10 cellular contexts compared by ENCODE assay signal in genomic region chr14:25048170-25049126, GRCh38. TPM values are rescaled to one million over a fixed set of nuclear protein-coding genes. Genes with fewer than 3 reads are reported as not detected.
A peak's percentile ranks its signal among the peaks of the same experiment; 100 is the strongest.
DNase-seq lines count a peak whose midpoint lies in the region; ATAC-seq and TF ChIP-seq lines count a peak whose summit lies in the region.
"Had no signal": no experiment of that assay in that cellular context is flagged by ENCODE, and none has a peak within 500 bp of the region (broad histone marks: within the 10 kb centered on the region; RNA-seq: fewer than 3 reads in every experiment).

No MANE protein-coding gene starts in this region.

- H3K27ac ChIP-seq in foreskin keratinocyte (no peak overlapping the region), neural progenitor cell (no peak overlapping the region), trophoblast cell (ENCODE audit: low read depth, low read length) (no peak overlapping the region)

- H3K4me3 ChIP-seq in neural progenitor cell (peak overlapping the region; percentile 71), trophoblast cell (ENCODE audit: low read depth, low read length) (no peak overlapping the region)

- H2AK5ac ChIP-seq in trophoblast cell (ENCODE audit: low read length) = no peak overlapping the region

- H3K9ac ChIP-seq in neural progenitor cell (no peak overlapping the region), trophoblast cell (ENCODE audit: low read length) (no peak overlapping the region)

- H3K27me3 Mint-ChIP-seq in T-helper 17 cell (peaks cover 80% of the 10 kb centered on the region), neural progenitor cell (ENCODE audit: insufficient read depth, low read depth) (peaks cover 15% of the 10 kb centered on the region)

- H3K4me1 Mint-ChIP-seq in T-helper 17 cell (peaks cover 7% of the 10 kb centered on the region), neural progenitor cell (peaks cover 10% of the 10 kb centered on the region)

- H3K4me1 ChIP-seq in foreskin keratinocyte = peaks cover 10% of the 10 kb centered on the region
- peaks cover 5% of the 10 kb centered on the region for H3K4me1 ChIP-seq in neural progenitor cell
- H3K4me1 ChIP-seq in trophoblast cell (ENCODE audit: control insufficient read depth in 1 of 2, insufficient read depth in 2 of 2, low read length in 2 of 2) = peaks cover 5 to 8% of the 10 kb centered on the region in 2 experiments

- H3K79me2 ChIP-seq in neural progenitor cell (ENCODE audit: low read depth) (no peaks in the 10 kb centered on the region), trophoblast cell (ENCODE audit: control insufficient read depth, insufficient read depth, low read length, poor library complexity) (no peaks in the 10 kb centered on the region)

- DNase-seq in AG20443 (ENCODE audit: low spot score) (peak; percentile 83), T-helper 17 cell (no peak), foreskin keratinocyte (peak in 1 of 2 donors; percentile 67), neural progenitor cell (ENCODE audit: low spot score) (no peak), trophoblast cell (no peak), left lobe of liver (ENCODE audit: low spot score) (no peak)
- no peak for DNase-seq in effector CD8-positive, alpha-beta T cell (lab: John Stamatoyannopoulos, UW)
- DNase-seq: activated CD4-positive, alpha-beta T cell treated with anti-CD3 and anti-CD28 coated beads, Interleukin-2, amount 50 U/mL, for 4 hours; DND-41 had no signal

- H4K12ac ChIP-seq in trophoblast cell (ENCODE audit: low read depth, low read length) = no peak overlapping the region

- no peaks in the 10 kb centered on the region for H3K9me3 Mint-ChIP-seq in neural progenitor cell

- H2BK120ac ChIP-seq in trophoblast cell (ENCODE audit: insufficient read depth, low read length, poor library complexity) = no peak overlapping the region

- peak overlapping the region; percentile 93 for H3K4me2 ChIP-seq in neural progenitor cell
- no peak overlapping the region for H3K4me2 ChIP-seq in trophoblast cell (ENCODE audit: low read length)

- H4K91ac ChIP-seq in trophoblast cell (ENCODE audit: low read depth, low read length) = no peak overlapping the region

- H3K27me3 ChIP-seq in foreskin keratinocyte (peaks cover 62% of the 10 kb centered on the region), neural progenitor cell (peaks cover 70% of the 10 kb centered on the region), trophoblast cell (ENCODE audit: insufficient read depth, low read length) (peaks cover 39% of the 10 kb centered on the region)

- H4K8ac ChIP-seq in trophoblast cell (ENCODE audit: low read depth, low read length) = no peak overlapping the region

- H3K14ac ChIP-seq in trophoblast cell (ENCODE audit: low read length) = no peak overlapping the region

- H2BK12ac ChIP-seq in trophoblast cell (ENCODE audit: low read length) = no peak overlapping the region

- ATAC-seq in T-helper 17 cell (no peak), foreskin keratinocyte (peak; percentile 75), left lobe of liver (no peak), HG02981 (IDR thresholded peaks at IDR 0.05; ENCODE audit: unreplicated experiment) (no peak)

- H3K18ac ChIP-seq in trophoblast cell (ENCODE audit: low read length) = no peak overlapping the region

- no CpG with 5 or more reads among the region's 19 CpGs for WGBS in trophoblast cell (ENCODE audit: extremely low coverage, insufficient coverage, insufficient read length)

- no peak overlapping the region for H2BK5ac ChIP-seq in trophoblast cell (ENCODE audit: low read depth, low read length, poor library complexity)

- no peak overlapping the region for H3K27ac Mint-ChIP-seq in T-helper 17 cell
- no peak overlapping the region for H3K27ac Mint-ChIP-seq in neural progenitor cell

- no peak overlapping the region for H3K4ac ChIP-seq in trophoblast cell (ENCODE audit: low read depth, low read length)

- no peaks in the 10 kb centered on the region for H3F3A ChIP-seq in neural progenitor cell (ENCODE audit: low read depth)

- no peaks in the 10 kb centered on the region for H3K36me3 ChIP-seq in neural progenitor cell
- no peaks in the 10 kb centered on the region for H3K36me3 ChIP-seq in trophoblast cell (ENCODE audit: control insufficient read depth in 1 of 2, insufficient read depth in 2 of 2, low read length in 2 of 2)

- H3K9me3 ChIP-seq in T-helper 17 cell (ENCODE audit: control insufficient read depth, low read length, poor library complexity, severe bottlenecking) = no peaks in the 10 kb centered on the region
- H3K9me3 ChIP-seq in neural progenitor cell (ENCODE audit: low read depth) = no peaks in the 10 kb centered on the region
- peaks cover 3% of the 10 kb centered on the region for H3K9me3 ChIP-seq in trophoblast cell (ENCODE audit: insufficient read depth, low read depth, low read length)

- no peaks in the 10 kb centered on the region for H3K79me1 ChIP-seq in trophoblast cell (ENCODE audit: low read length)

- H3K36me3 Mint-ChIP-seq in T-helper 17 cell (ENCODE audit: low read depth) (peaks cover 2% of the 10 kb centered on the region), neural progenitor cell (no peaks in the 10 kb centered on the region)

- H2AFZ ChIP-seq in neural progenitor cell (replicated peaks) = peak overlapping the region; percentile 94
- no peak overlapping the region for H2AFZ ChIP-seq in trophoblast cell (ENCODE audit: insufficient read depth, low read length, poor library complexity)

- no peak for TF ChIP-seq CTCF in foreskin keratinocyte (conservative IDR thresholded peaks at IDR 0.05)
- TF ChIP-seq CTCF in neural progenitor cell (IDR thresholded peaks at IDR 0.05) = no peak

- H4K20me1 ChIP-seq in neural progenitor cell (ENCODE audit: low read depth) = no peaks in the 10 kb centered on the region

- H3K4me3 Mint-ChIP-seq in T-helper 17 cell (peak overlapping the region; percentile 69), neural progenitor cell (peak overlapping the region; percentile 88)

- no peak overlapping the region for H3K23ac ChIP-seq in trophoblast cell (ENCODE audit: low read length)

RNA-seq across cellular contexts. Expression of gene STXBP6, which starts 1.5 kb away (rescaled TPM):
- total RNA-seq in T-helper 17 cell (not detected), foreskin keratinocyte (0.25 and 0.37 TPM in 2 replicates), neural progenitor cell (ENCODE audit: low replicate concordance) (5.9 and 11.0 TPM in 2 replicates), left lobe of liver (0.98 TPM)
- 0.24 and 0.36 TPM in 2 replicates for polyA plus RNA-seq in foreskin keratinocyte
- polyA plus RNA-seq in trophoblast cell (2013) = 1.5 and 1.8 TPM in 2 replicates
